Comparison of ENCODE assay signal across 19 cellular contexts in the genomic region with DNA sequence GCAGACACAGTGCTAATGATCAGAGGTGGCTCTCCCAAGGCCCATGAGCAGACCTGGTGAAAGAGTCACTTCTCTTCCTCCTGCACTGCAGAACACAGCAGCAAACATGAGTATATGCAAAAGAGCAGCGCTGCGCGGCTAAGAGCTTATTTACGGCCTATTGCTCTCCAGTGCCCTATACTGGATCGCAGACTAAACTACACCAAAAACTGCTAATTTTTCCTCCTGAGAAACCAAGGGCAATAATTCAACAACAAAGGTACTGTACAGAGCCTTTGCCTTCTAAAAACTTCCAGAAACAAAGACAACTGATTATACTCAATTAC.
"Had no signal": no experiment of that assay in that cellular context is flagged by ENCODE, and none has a peak within 500 bp of the region (broad histone marks: within the 10 kb centered on the region; RNA-seq: fewer than 3 reads in every experiment).

No MANE protein-coding gene starts in this region.

- H3K4me3 ChIP-seq: left ventricle myocardium inferior, tibial nerve, vagina had no signal

- H3K27ac Mint-ChIP-seq: activated CD4-positive, alpha-beta memory T cell treated with anti-CD3 and anti-CD28 coated beads for 36 hours; activated CD8-positive, alpha-beta memory T cell treated with anti-CD3 and anti-CD28 coated beads, Interleukin-2, amount 10 ng/mL, durations not matched to agents 7 days and 5 days; activated naive CD4-positive, alpha-beta T cell treated with anti-CD3 and anti-CD28 coated beads, Interleukin-2, amount 10 ng/mL, durations not matched to agents 7 days and 5 days; effector memory CD8-positive, alpha-beta T cell; memory B cell; natural killer cell treated with Interleukin-12 subunit alpha and Interleukin-12 subunit beta and Interleukin-15 and Interleukin-18, amount 100 ng/mL, for 72 hours; progenitor cell of endocrine pancreas had no signal

- H3K36me3 ChIP-seq: left ventricle myocardium inferior, tibial nerve, vagina had no signal

- H3K4me1 ChIP-seq: left ventricle myocardium inferior, tibial nerve, vagina had no signal

- ATAC-seq: activated CD8-positive, alpha-beta memory T cell treated with anti-CD3 and anti-CD28 coated beads, Interleukin-2, amount 10 ng/mL, durations not matched to agents 7 days and 5 days; effector memory CD8-positive, alpha-beta T cell had no signal

- DNase-seq: activated CD4-positive, alpha-beta memory T cell treated with anti-CD3 and anti-CD28 coated beads for 36 hours; activated CD8-positive, alpha-beta memory T cell treated with anti-CD3 and anti-CD28 coated beads, Interleukin-2, amount 10 ng/mL, durations not matched to agents 7 days and 5 days; activated naive CD4-positive, alpha-beta T cell treated with anti-CD3 and anti-CD28 coated beads, Interleukin-2, amount 10 ng/mL, durations not matched to agents 7 days and 5 days; activated T-cell treated with anti-CD3 and anti-CD28 coated beads, Interleukin-2, amount 50 U/mL, for 1 hour; dermis blood vessel endothelial cell; effector memory CD8-positive, alpha-beta T cell; left ventricle myocardium inferior; right cardiac atrium; small intestine; stimulated activated CD4-positive, alpha-beta T cell treated with anti-CD3 and anti-CD28 coated beads, Interleukin-4, amount 100 ng/mL, for 24 hours; stimulated activated naive CD4-positive, alpha-beta T cell; substantia nigra; T1000 had no signal

- H3K27me3 Mint-ChIP-seq: activated CD4-positive, alpha-beta memory T cell treated with anti-CD3 and anti-CD28 coated beads for 36 hours; activated CD8-positive, alpha-beta memory T cell treated with anti-CD3 and anti-CD28 coated beads, Interleukin-2, amount 10 ng/mL, durations not matched to agents 7 days and 5 days; activated naive CD4-positive, alpha-beta T cell treated with anti-CD3 and anti-CD28 coated beads, Interleukin-2, amount 10 ng/mL, durations not matched to agents 7 days and 5 days; effector memory CD8-positive, alpha-beta T cell; memory B cell; natural killer cell treated with Interleukin-12 subunit alpha and Interleukin-12 subunit beta and Interleukin-15 and Interleukin-18, amount 100 ng/mL, for 72 hours; progenitor cell of endocrine pancreas had no signal

- H3K36me3 Mint-ChIP-seq: activated CD4-positive, alpha-beta memory T cell treated with anti-CD3 and anti-CD28 coated beads for 36 hours; activated CD8-positive, alpha-beta memory T cell treated with anti-CD3 and anti-CD28 coated beads, Interleukin-2, amount 10 ng/mL, durations not matched to agents 7 days and 5 days; activated naive CD4-positive, alpha-beta T cell treated with anti-CD3 and anti-CD28 coated beads, Interleukin-2, amount 10 ng/mL, durations not matched to agents 7 days and 5 days; memory B cell; natural killer cell treated with Interleukin-12 subunit alpha and Interleukin-12 subunit beta and Interleukin-15 and Interleukin-18, amount 100 ng/mL, for 72 hours had no signal

- H3K27ac ChIP-seq: epithelial cell of prostate, left ventricle myocardium inferior, tibial nerve, vagina had no signal

- H3K4me1 Mint-ChIP-seq: activated CD8-positive, alpha-beta memory T cell treated with anti-CD3 and anti-CD28 coated beads, Interleukin-2, amount 10 ng/mL, durations not matched to agents 7 days and 5 days; activated naive CD4-positive, alpha-beta T cell treated with anti-CD3 and anti-CD28 coated beads, Interleukin-2, amount 10 ng/mL, durations not matched to agents 7 days and 5 days; memory B cell had no signal

- H3K9me3 Mint-ChIP-seq: memory B cell had no signal

- H3K4me3 Mint-ChIP-seq: activated CD4-positive, alpha-beta memory T cell treated with anti-CD3 and anti-CD28 coated beads for 36 hours; activated CD8-positive, alpha-beta memory T cell treated with anti-CD3 and anti-CD28 coated beads, Interleukin-2, amount 10 ng/mL, durations not matched to agents 7 days and 5 days; activated naive CD4-positive, alpha-beta T cell treated with anti-CD3 and anti-CD28 coated beads, Interleukin-2, amount 10 ng/mL, durations not matched to agents 7 days and 5 days; effector memory CD8-positive, alpha-beta T cell; memory B cell; natural killer cell treated with Interleukin-12 subunit alpha and Interleukin-12 subunit beta and Interleukin-15 and Interleukin-18, amount 100 ng/mL, for 72 hours had no signal

- H3K9me3 ChIP-seq: vagina had no signal

- H3K27me3 ChIP-seq: tibial nerve, vagina had no signal
